22 cellular contexts compared by ENCODE assay signal in the genomic region with DNA sequence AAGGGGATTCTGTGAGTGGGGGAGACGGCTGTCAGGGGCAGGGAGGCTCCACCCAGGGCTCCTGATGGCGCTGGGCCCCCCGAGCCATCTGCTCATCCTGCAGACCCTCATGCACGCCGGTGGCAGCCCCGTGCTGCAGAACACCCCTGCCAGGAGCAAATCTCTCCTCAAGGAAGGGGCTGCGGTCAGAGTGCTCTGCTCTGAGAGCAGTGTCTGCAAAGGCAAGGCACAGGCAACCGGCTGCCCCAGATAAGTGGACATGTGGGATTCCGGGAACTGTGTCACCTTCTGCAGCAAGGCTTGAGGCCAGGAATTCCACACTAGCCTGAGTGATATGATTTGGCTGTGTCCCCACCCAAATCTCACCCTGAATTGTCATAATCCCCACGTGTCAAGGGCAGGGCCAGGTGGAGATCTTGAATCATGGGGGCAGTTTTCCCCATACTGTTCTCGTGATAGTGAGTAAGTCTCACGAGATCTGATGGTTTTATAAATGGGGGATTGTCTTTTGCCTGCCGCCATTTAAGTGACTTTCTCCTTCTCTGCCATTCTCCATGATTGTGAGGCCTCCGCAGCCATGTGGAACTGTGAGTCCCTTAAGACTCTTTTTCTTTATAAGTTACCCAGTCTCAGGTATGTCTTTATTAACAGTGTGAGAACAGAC.
DNase-seq lines count a peak whose midpoint lies in the region; ATAC-seq and TF ChIP-seq lines count a peak whose summit lies in the region.
"Had no signal": no experiment of that assay in that cellular context is flagged by ENCODE, and none has a peak within 500 bp of the region (broad histone marks: within the 10 kb centered on the region; RNA-seq: fewer than 3 reads in every experiment).

No MANE protein-coding gene starts in this region.

- peaks cover 23% of the 10 kb centered on the region for H3K36me3 ChIP-seq in endodermal cell (ENCODE audit: control insufficient read depth, insufficient read depth, low read length)
- H3K36me3 ChIP-seq: SJSA1 had no signal

- DNase-seq in NCI-H82 (lab: John Stamatoyannopoulos, UW) = peak; percentile 47
- no peak for DNase-seq in NCI-H82 treated with DMSO at 0.1 percent for 48 hours (lab: John Stamatoyannopoulos, UW; ENCODE audit: unreplicated experiment)
- DNase-seq in endodermal cell = no peak
- DNase-seq in retina = peak; percentile 38
- no peak for DNase-seq in H9
- DNase-seq in activated CD4-positive, alpha-beta memory T cell treated with anti-CD3 and anti-CD28 coated beads, Interleukin-2, amount 10 ng/mL, durations not matched to agents 7 days and 5 days = no peak
- DNase-seq: ACHN; CD8-positive, alpha-beta T cell; DMS153; GM23248; HCEC 1CT; KG1; NCI-H1092; NCI-H1436 treated with DMSO at 0.1 percent for 48 hours; NCI-H1930; NCI-H69; NK-92 treated with Interleukin-12 subunit alpha and Interleukin-12 subunit beta, amount 100 ng/mL, for 24 hours had no signal

- no peak overlapping the region for H4K91ac ChIP-seq in H9 (ENCODE audit: insufficient read length, low read depth, low read length)

- no peak overlapping the region for H3K4me2 ChIP-seq in H9 (ENCODE audit: insufficient read depth, insufficient read length, low read length)

- no peaks in the 10 kb centered on the region for H3K79me2 ChIP-seq in H9 (ENCODE audit: insufficient read depth, low read length)

- no peak overlapping the region for H3K18ac ChIP-seq in H9 (ENCODE audit: insufficient read length, low read depth, low read length)

- no peak overlapping the region for H4K8ac ChIP-seq in H9 (replicated peaks; ENCODE audit: insufficient read length, low read depth, low read length)

- H2BK15ac ChIP-seq in H9 (ENCODE audit: low read depth, low read length) = no peak overlapping the region

- no peak overlapping the region for H2BK120ac ChIP-seq in H9 (ENCODE audit: low read depth, low read length, poor library complexity, severe bottlenecking)

- no peak overlapping the region for H2BK5ac ChIP-seq in H9 (ENCODE audit: insufficient read length, low read length)

- peak overlapping the region; percentile 21 for H3K27ac Mint-ChIP-seq in endodermal cell
- no peak overlapping the region; a peak in 1 of 7 replicates for H3K27ac Mint-ChIP-seq in H9
- no peak overlapping the region for H3K27ac Mint-ChIP-seq in activated CD4-positive, alpha-beta memory T cell treated with anti-CD3 and anti-CD28 coated beads, Interleukin-2, amount 10 ng/mL, durations not matched to agents 7 days and 5 days
- H3K27ac Mint-ChIP-seq: CD8-positive, alpha-beta T cell had no signal

- H3K4me3 Mint-ChIP-seq in endodermal cell = no peak overlapping the region
- H3K4me3 Mint-ChIP-seq in H9 = no peak overlapping the region
- H3K4me3 Mint-ChIP-seq in activated CD4-positive, alpha-beta memory T cell treated with anti-CD3 and anti-CD28 coated beads, Interleukin-2, amount 10 ng/mL, durations not matched to agents 7 days and 5 days = no peak overlapping the region
- H3K4me3 Mint-ChIP-seq: CD8-positive, alpha-beta T cell had no signal

- no peak overlapping the region for H3K23ac ChIP-seq in H9 (ENCODE audit: insufficient read length, low read depth, low read length)

- WGBS in endodermal cell (ENCODE audit: insufficient coverage in 1 of 2, insufficient read length in 1 of 2), 2 experiments = 95 to 98% methylated on average over 8 to 14 of the region's 14 CpGs
- no CpG with 5 or more reads among the region's 14 CpGs for WGBS in H9 (ENCODE audit: extremely low coverage, insufficient read length, low lambda C conversion rate)

- peaks cover 6% of the 10 kb centered on the region for H3K4me1 ChIP-seq in endodermal cell (ENCODE audit: control insufficient read depth, insufficient read depth, low read length)
- no peaks in the 10 kb centered on the region for H3K4me1 ChIP-seq in H9 (ENCODE audit: insufficient read depth, low read length)
- H3K4me1 ChIP-seq: SJSA1 had no signal

- H3K27me3 ChIP-seq in endodermal cell (ENCODE audit: control insufficient read depth, insufficient read depth, low read length, poor library complexity, severe bottlenecking) (no peaks in the 10 kb centered on the region), H9 (ENCODE audit: insufficient read depth, low read length) (no peaks in the 10 kb centered on the region)
- H3K27me3 ChIP-seq: SJSA1 had no signal

- no peaks in the 10 kb centered on the region for H3K9me3 Mint-ChIP-seq in endodermal cell
- H3K9me3 Mint-ChIP-seq in H9 = no peaks in the 10 kb centered on the region
- H3K9me3 Mint-ChIP-seq in activated CD4-positive, alpha-beta memory T cell treated with anti-CD3 and anti-CD28 coated beads, Interleukin-2, amount 10 ng/mL, durations not matched to agents 7 days and 5 days = no peaks in the 10 kb centered on the region
- H3K9me3 Mint-ChIP-seq: CD8-positive, alpha-beta T cell had no signal

- H3K23me2 ChIP-seq in H9 (ENCODE audit: insufficient read length, low read depth, low read length, poor library complexity, severe bottlenecking) = no peaks in the 10 kb centered on the region

- no peak overlapping the region for H2BK12ac ChIP-seq in H9 (ENCODE audit: insufficient read length, low read depth, low read length)

- CTCF ChIA-PET in activated CD4-positive, alpha-beta memory T cell treated with anti-CD3 and anti-CD28 coated beads, Interleukin-2, amount 10 ng/mL, durations not matched to agents 7 days and 5 days (lab: Charles Lee) = no interaction called here

- H3T11ph ChIP-seq in H9 (ENCODE audit: low read length) = no peak overlapping the region

- H2AK5ac ChIP-seq in H9 (ENCODE audit: insufficient read length, low read length) = no peak overlapping the region

- H3K4me3 ChIP-seq in endodermal cell (ENCODE audit: low read length) = no peak overlapping the region
- H3K4me3 ChIP-seq: GM23248, SJSA1 had no signal

- no peak overlapping the region for H2AFZ ChIP-seq in H9 (ENCODE audit: low read length)
- H2AFZ ChIP-seq: GM23248 had no signal

- H3K79me1 ChIP-seq in H9 (ENCODE audit: insufficient read depth, low read depth, low read length, poor library complexity, severe bottlenecking) = no peaks in the 10 kb centered on the region

- H3K9ac ChIP-seq in endodermal cell (ENCODE audit: extremely low read depth, low read length, poor library complexity, severe bottlenecking) = no peak overlapping the region
- no peak overlapping the region for H3K9ac ChIP-seq in H9 (ENCODE audit: extremely low read depth, insufficient read length, low read length)
- H3K9ac ChIP-seq: GM23248 had no signal

- H3K27ac ChIP-seq in VCaP = 0 out of 2 replicates have a peak overlapping the region, but pooled peaks have one; percentile 3
- no peak overlapping the region for H3K27ac ChIP-seq in endodermal cell (ENCODE audit: low read depth, low read length)
- no peak overlapping the region for H3K27ac ChIP-seq in H9 (ENCODE audit: insufficient read length, low read depth, low read length)
- H3K27ac ChIP-seq: 22Rv1, GM23248, SJSA1 had no signal

- H3K36me3 Mint-ChIP-seq in endodermal cell (ENCODE audit: low read depth) (peaks cover 44% of the 10 kb centered on the region), H9 (ENCODE audit: insufficient read depth in 1 of 3, low read depth in 3 of 3) (peaks cover 7 to 34% (median 14%) of the 10 kb centered on the region in 3 experiments; a peak in 6 of 7 replicates)
- no peaks in the 10 kb centered on the region for H3K36me3 Mint-ChIP-seq in activated CD4-positive, alpha-beta memory T cell treated with anti-CD3 and anti-CD28 coated beads, Interleukin-2, amount 10 ng/mL, durations not matched to agents 7 days and 5 days (ENCODE audit: low read depth)

- POLR2A ChIA-PET in activated CD4-positive, alpha-beta memory T cell treated with anti-CD3 and anti-CD28 coated beads, Interleukin-2, amount 10 ng/mL, durations not matched to agents 7 days and 5 days (lab: Charles Lee) = no interaction called here

- no peak overlapping the region for H3K4ac ChIP-seq in H9 (ENCODE audit: low read depth, low read length)

- TF ChIP-seq CTCF in VCaP (conservative IDR thresholded peaks at IDR 0.05) = no peak
- no peak for TF ChIP-seq CTCF in endodermal cell (conservative IDR thresholded peaks at IDR 0.05)
- no peak for TF ChIP-seq CTCF in H9 (conservative IDR thresholded peaks at IDR 0.05)

- no peak overlapping the region for H4K5ac ChIP-seq in H9 (ENCODE audit: insufficient read length, low read depth, low read length)

- H3K4me1 Mint-ChIP-seq in endodermal cell = peaks cover 4% of the 10 kb centered on the region
- H3K4me1 Mint-ChIP-seq in H9 = peaks cover 0 to 5% of the 10 kb centered on the region in 2 experiments; a peak in 1 of 4 replicates
- H3K4me1 Mint-ChIP-seq in activated CD4-positive, alpha-beta memory T cell treated with anti-CD3 and anti-CD28 coated beads, Interleukin-2, amount 10 ng/mL, durations not matched to agents 7 days and 5 days = no peaks in the 10 kb centered on the region

- H3K14ac ChIP-seq in H9 (ENCODE audit: insufficient read depth, low read length) = no peak overlapping the region

- H2BK20ac ChIP-seq in H9 (ENCODE audit: low read depth, low read length, poor library complexity, severe bottlenecking) = no peak overlapping the region

- H3K27me3 Mint-ChIP-seq in endodermal cell (ENCODE audit: insufficient read depth) (no peaks in the 10 kb centered on the region), H9 (ENCODE audit: low read depth) (no peaks in the 10 kb centered on the region)
- H3K27me3 Mint-ChIP-seq in activated CD4-positive, alpha-beta memory T cell treated with anti-CD3 and anti-CD28 coated beads, Interleukin-2, amount 10 ng/mL, durations not matched to agents 7 days and 5 days = no peaks in the 10 kb centered on the region

- H4K20me1 ChIP-seq in H9 (ENCODE audit: control insufficient read depth, insufficient read depth, insufficient read length) = no peaks in the 10 kb centered on the region

- ATAC-seq in esophagus mucosa = no peak
- ATAC-seq: CD8-positive, alpha-beta T cell; Panc1 had no signal

- H3K56ac ChIP-seq in H9 (ENCODE audit: insufficient read length, low read depth, low read length) = no peak overlapping the region

- no peaks in the 10 kb centered on the region for H3K9me3 ChIP-seq in endodermal cell (ENCODE audit: control insufficient read depth, low read length)
- no peaks in the 10 kb centered on the region for H3K9me3 ChIP-seq in H9 (ENCODE audit: control insufficient read depth, low read depth, low read length)
- H3K9me3 ChIP-seq: SJSA1 had no signal

Comparison
In these comparisons a context has a peak if more than half of its experiments do, and no peak if none do; other contexts are left out.
1. DNase-seq: peak in NCI-H82 (single experiment) and retina (single experiment); none in NCI-H82 treated with DMSO at 0.1 percent for 48 hours (single experiment), endodermal cell (single experiment), H9 (single experiment) and activated CD4-positive, alpha-beta memory T cell treated with anti-CD3 and anti-CD28 coated beads, Interleukin-2, amount 10 ng/mL, durations not matched to agents 7 days and 5 days (single experiment).